Comparison of ENCODE assay signal across 16 cellular contexts in genomic region chr6:41602422-41602743, GRCh38. TPM values are rescaled to one million over a fixed set of nuclear protein-coding genes. Genes with fewer than 3 reads are reported as not detected.
A peak's percentile ranks its signal among the peaks of the same experiment; 100 is the strongest.
DNase-seq lines count a peak whose midpoint lies in the region; ATAC-seq, FAIRE-seq and TF ChIP-seq lines count a peak whose summit lies in the region.
"Had no signal": no experiment of that assay in that cellular context is flagged by ENCODE, and none has a peak within 500 bp of the region (broad histone marks: within the 10 kb centered on the region; RNA-seq: fewer than 3 reads in every experiment).

No MANE protein-coding gene starts in this region.

- H4K20me1 ChIP-seq in HepG2 (ENCODE audit: insufficient read depth, low read length) (peaks cover 3% of the 10 kb centered on the region; the same call in 1 of the 2 replicates), osteoblast (ENCODE audit: insufficient read depth, low read length) (no peaks in the 10 kb centered on the region)

- POLR2A ChIA-PET in HepG2 (lab: Yijun Ruan, JAX) = interaction anchor here (1.4 to 1.6 kb wide), 3 partner anchors 80 to 174 kb away, joined by 3 read pairs; no protein-coding TSS in a partner anchor
- POLR2A ChIA-PET in activated CD4-positive, alpha-beta T cell treated with anti-CD3 and anti-CD28 coated beads for 36 hours (lab: Charles Lee) = no interaction called here

- BruUV-seq in HepG2 (replicated peaks; lab: Mats Ljungman, UMichigan) = no TSS peak

- no peak for FAIRE-seq in HepG2 (lab: Jason Lieb, UNC)

- H3K4me3 ChIP-seq in HepG2 (replicated peaks in 1 of 3; ENCODE audit: insufficient read depth in 1 of 3, low read depth in 2 of 3, low read length in 3 of 3) (no peak overlapping the region), right lobe of liver (no peak overlapping the region), adipocyte (ENCODE audit: low read length) (no peak overlapping the region), osteoblast (ENCODE audit: insufficient read depth, low read length) (no peak overlapping the region)
- H3K4me3 ChIP-seq: right atrium auricular region, upper lobe of left lung had no signal

- H3K4me1 Mint-ChIP-seq in immature natural killer cell = peaks cover 6 to 10% of the 10 kb centered on the region in 2 donors
- H3K4me1 Mint-ChIP-seq in activated CD4-positive, alpha-beta T cell treated with anti-CD3 and anti-CD28 coated beads for 36 hours = peaks cover 3% of the 10 kb centered on the region

- no peak for ATAC-seq in HepG2
- no peak for ATAC-seq in right lobe of liver
- ATAC-seq in activated CD4-positive, alpha-beta T cell treated with anti-CD3 and anti-CD28 coated beads for 36 hours = no peak

- in situ Hi-C loops in HepG2 (cut with HindIII; ENCODE audit: extremely low pct_ligation_motif_present, low pct_unique_long_range_greater_than_20kb) = loop anchor here (5.0 kb wide), 1 partner anchor 80 kb away; no protein-coding TSS in a partner anchor

- H3K4me2 ChIP-seq in HepG2 (ENCODE audit: low read depth, low read length) = no peak overlapping the region
- peak overlapping the region; percentile 83 for H3K4me2 ChIP-seq in osteoblast (ENCODE audit: insufficient read depth, low read length)

- H3K36me3 ChIP-seq in HepG2 (replicated peaks in 1 of 2; ENCODE audit: control insufficient read depth in 1 of 2, insufficient read depth in 2 of 2, low read length in 2 of 2) = peaks cover 11 to 15% of the 10 kb centered on the region in 2 experiments; a peak in 4 of 5 replicates
- H3K36me3 ChIP-seq in right lobe of liver = peaks cover 0 to 8% (median 0%) of the 10 kb centered on the region in 4 donors
- no peaks in the 10 kb centered on the region for H3K36me3 ChIP-seq in adipocyte (ENCODE audit: control insufficient read depth, insufficient read depth, low read length, severe bottlenecking)
- H3K36me3 ChIP-seq in osteoblast (ENCODE audit: insufficient read depth, low read length) = no peaks in the 10 kb centered on the region

- peaks cover 6 to 13% (median 7%) of the 10 kb centered on the region in 3 donors for H3K27me3 Mint-ChIP-seq in immature natural killer cell (ENCODE audit: low read depth in 3 of 3)
- no peaks in the 10 kb centered on the region for H3K27me3 Mint-ChIP-seq in activated CD4-positive, alpha-beta T cell treated with anti-CD3 and anti-CD28 coated beads for 36 hours

- WGBS in HepG2 (ENCODE audit: low lambda C conversion rate) = 69% methylated on average over 4 of the region's 4 CpGs
- 33% methylated on average over 1 of the region's 4 CpGs for WGBS in right lobe of liver (ENCODE audit: insufficient coverage, low coverage, low lambda C conversion rate, missing lambda C conversion rate)

- DNase-seq in HepG2 (ENCODE audit: low spot score) (no peak), right lobe of liver (no peak), adipocyte (ENCODE audit: low read depth) (no peak), osteoblast (ENCODE audit: insufficient read length, low spot score, missing footprints) (no peak), NCI-H2029 (lab: John Stamatoyannopoulos, UW) (no peak), immature natural killer cell (no peak), AG20443 (ENCODE audit: low spot score) (no peak)
- DNase-seq in activated CD4-positive, alpha-beta T cell treated with anti-CD3 and anti-CD28 coated beads for 36 hours = no peak
- DNase-seq: activated gamma-delta T cell had no signal

- H3K9me3 ChIP-seq in HepG2 (ENCODE audit: low read length) = no peaks in the 10 kb centered on the region
- H3K9me3 ChIP-seq in right lobe of liver = no peaks in the 10 kb centered on the region
- no peaks in the 10 kb centered on the region for H3K9me3 ChIP-seq in adipocyte (ENCODE audit: control insufficient read depth, low read length)
- no peaks in the 10 kb centered on the region for H3K9me3 ChIP-seq in osteoblast (ENCODE audit: low read depth, low read length)
- H3K9me3 ChIP-seq: gastroesophageal sphincter, right atrium auricular region, upper lobe of left lung had no signal

- CTCF ChIA-PET in HepG2 (lab: Yijun Ruan, JAX; ENCODE audit: low intra/inter-chr PET ratio, low total read pairs) = interaction anchor here (1.9 to 6.3 kb wide), 4 partner anchors 80 to 233 kb away, joined by 6 to 113 read pairs (median 22); no protein-coding TSS in a partner anchor
- CTCF ChIA-PET in activated CD4-positive, alpha-beta T cell treated with anti-CD3 and anti-CD28 coated beads for 36 hours (lab: Charles Lee) = interaction anchor here (0.6 to 4.4 kb wide), 23 partner anchors 8 to 612 kb away, joined by 3 to 48 read pairs (median 4); no protein-coding TSS in a partner anchor

- H3K27ac ChIP-seq in HepG2 (ENCODE audit: extremely low read length, insufficient read depth, low read length) (no peak overlapping the region), right lobe of liver (no peak overlapping the region), osteoblast (ENCODE audit: low read depth, low read length) (no peak overlapping the region)
- H3K27ac ChIP-seq: HL-60, right atrium auricular region, upper lobe of left lung had no signal

- TF ChIP-seq POLR2A in HepG2 (IDR thresholded peaks at IDR 0.05; ENCODE audit: insufficient read depth in 1 of 2, low read depth in 2 of 2, low read length in 2 of 2) (no peak), right lobe of liver (IDR thresholded peaks at IDR 0.05) (no peak)

- H3K79me2 ChIP-seq in HepG2 (ENCODE audit: insufficient read depth, low read length) (no peaks in the 10 kb centered on the region), osteoblast (ENCODE audit: insufficient read depth, low read length) (no peaks in the 10 kb centered on the region)

- TF ChIP-seq EP300 in HepG2 (IDR thresholded peaks at IDR 0.05; ENCODE audit: low read depth in 2 of 2, low read length in 2 of 2) (no peak), HepG2 (CRISPR knock-in tag; IDR thresholded peaks at IDR 0.05; ENCODE audit: borderline replicate concordance) (no peak)

- TF ChIP-seq CTCF in HepG2 (CRISPR knock-in tag; IDR thresholded peaks at IDR 0.05) (no peak), right lobe of liver (IDR thresholded peaks at IDR 0.05) (no peak), osteoblast (IDR thresholded peaks at IDR 0.05; ENCODE audit: extremely low read depth, low read depth, low read length) (no peak)

- H2AFZ ChIP-seq in HepG2 (ENCODE audit: low read length) = no peak overlapping the region
- H2AFZ ChIP-seq in osteoblast (ENCODE audit: low read length) = peak overlapping the region; percentile 82

- peaks cover 0 to 3% (median 0%) of the 10 kb centered on the region in 3 donors for H3K36me3 Mint-ChIP-seq in immature natural killer cell
- no peaks in the 10 kb centered on the region for H3K36me3 Mint-ChIP-seq in activated CD4-positive, alpha-beta T cell treated with anti-CD3 and anti-CD28 coated beads for 36 hours (ENCODE audit: low read depth)
- H3K36me3 Mint-ChIP-seq: CD4-positive, CD25-positive, alpha-beta regulatory T cell had no signal

- H3K4me1 ChIP-seq in HepG2 (ENCODE audit: insufficient read depth, low read length) (peaks cover 7% of the 10 kb centered on the region), right lobe of liver (peaks cover 0 to 5% (median 0%) of the 10 kb centered on the region in 4 donors), adipocyte (ENCODE audit: control insufficient read depth, insufficient read depth, low read length) (peaks cover 19% of the 10 kb centered on the region), osteoblast (ENCODE audit: insufficient read depth, low read length) (peaks cover 6% of the 10 kb centered on the region)

- H3K9me3 Mint-ChIP-seq in immature natural killer cell = no peaks in the 10 kb centered on the region
- H3K9me3 Mint-ChIP-seq in activated CD4-positive, alpha-beta T cell treated with anti-CD3 and anti-CD28 coated beads for 36 hours (ENCODE audit: low read depth) = no peaks in the 10 kb centered on the region
- H3K9me3 Mint-ChIP-seq: mesothelial cell of epicardium; stimulated activated naive B cell treated with anti-CD40 and anti-IgM and Interleukin-4, amounts not matched to agents 10 μg/mL and 1 μg/mL and 100 μg/mL, for 72 hours had no signal

- intact Hi-C loops in HepG2 (cut with micrococcal nuclease; ENCODE audit: unreplicated experiment) = loop anchor here (5.0 kb wide), 1 partner anchor 175 kb away; the partner anchor contains the start of gene FRS3
- intact Hi-C loops in right lobe of liver (cut with DNase I) = loop anchor here in 1 of 2 donors (5.0 kb wide), 1 partner anchor 75 kb away; no protein-coding TSS in a partner anchor
- intact Hi-C loops in activated CD4-positive, alpha-beta T cell treated with anti-CD3 and anti-CD28 coated beads for 36 hours (cut with DNase I, micrococcal nuclease) = loop anchor here (2.0 to 5.0 kb wide), 3 partner anchors 175 to 564 kb away; partner anchors contain the start of gene FRS3 (in 1 of the 2)

- no peak for TF ChIP-seq RAD21 in HepG2 (CRISPR knock-in tag; IDR thresholded peaks at IDR 0.05)

- H3K4me3 Mint-ChIP-seq in immature natural killer cell = no peak overlapping the region
- H3K4me3 Mint-ChIP-seq in activated CD4-positive, alpha-beta T cell treated with anti-CD3 and anti-CD28 coated beads for 36 hours = no peak overlapping the region
- H3K4me3 Mint-ChIP-seq: CD4-positive, CD25-positive, alpha-beta regulatory T cell had no signal

- H3K9ac ChIP-seq in HepG2 (ENCODE audit: insufficient read depth, low read depth, low read length) (no peak overlapping the region), adipocyte (ENCODE audit: low read length) (peak overlapping the region; percentile 19)

- peaks cover 3 to 6% of the 10 kb centered on the region in 2 experiments; a peak in 4 of 5 replicates for H3K27me3 ChIP-seq in HepG2 (ENCODE audit: control insufficient read depth in 1 of 2, insufficient read depth in 2 of 2, low read length in 2 of 2)
- no peaks in the 10 kb centered on the region for H3K27me3 ChIP-seq in right lobe of liver
- H3K27me3 ChIP-seq in adipocyte (replicated peaks; ENCODE audit: control insufficient read depth, insufficient read depth, low read length) = peaks cover 7% of the 10 kb centered on the region
- H3K27me3 ChIP-seq in osteoblast (ENCODE audit: insufficient read depth, low read length) = no peaks in the 10 kb centered on the region
- H3K27me3 ChIP-seq: gastroesophageal sphincter, right atrium auricular region, upper lobe of left lung had no signal

- H3K27ac Mint-ChIP-seq in immature natural killer cell = no peak overlapping the region
- H3K27ac Mint-ChIP-seq in activated CD4-positive, alpha-beta T cell treated with anti-CD3 and anti-CD28 coated beads for 36 hours = no peak overlapping the region
- H3K27ac Mint-ChIP-seq: CD4-positive, CD25-positive, alpha-beta regulatory T cell; stimulated activated naive B cell treated with anti-CD40 and anti-IgM and Interleukin-4, amounts not matched to agents 10 μg/mL and 1 μg/mL and 100 μg/mL, for 72 hours had no signal

RNA-seq across cellular contexts. Expression of gene MDFI, which starts 35.9 kb away (rescaled TPM):
- not detected in 2 replicates for total RNA-seq in HepG2 (2016; rRNA removed; fragmentation: Illumina TruSeq; extraction: Trizol)
- not detected in 2 replicates for total RNA-seq in HepG2 (2016; cell fraction: cytosol; rRNA removed; fragmentation: Illumina TruSeq; extraction: Trizol; ENCODE audit: low read depth)
- not detected in 2 replicates for total RNA-seq in HepG2 (2016; cell fraction: insoluble cytoplasmic fraction; rRNA removed; fragmentation: Illumina TruSeq; extraction: Trizol)
- not detected in 2 replicates for total RNA-seq in HepG2 (2016; cell fraction: membrane; rRNA removed; fragmentation: Illumina TruSeq; extraction: Trizol)
- not detected in 2 replicates for total RNA-seq in HepG2 (2016; cell fraction: nucleus; rRNA removed; fragmentation: Illumina TruSeq; extraction: Trizol)
- polyA plus RNA-seq in HepG2 (2011; rRNA removed) = 0.28 and 0.30 TPM in 2 replicates
- polyA plus RNA-seq in HepG2 (2011; cell fraction: cytosol; rRNA removed) = 0.38 and 0.42 TPM in 2 replicates
- 0.23 and 0.29 TPM in 2 replicates for polyA plus RNA-seq in HepG2 (2011; cell fraction: nucleus; rRNA removed)
- polyA plus RNA-seq in HepG2 (2012) = 0.19 TPM in 1 of 2 replicates, not detected in the other
- 0.57 TPM in 1 of 2 replicates, not detected in the other for polyA plus RNA-seq in HepG2 (2016; cell fraction: cytosol; fragmentation: Illumina TruSeq; extraction: Trizol; ENCODE audit: low read depth)
- not detected in 2 replicates for polyA plus RNA-seq in HepG2 (2016; cell fraction: insoluble cytoplasmic fraction; fragmentation: Illumina TruSeq; extraction: Trizol; ENCODE audit: low read depth)
- not detected in 2 replicates for polyA plus RNA-seq in HepG2 (2016; cell fraction: membrane; fragmentation: Illumina TruSeq; extraction: Trizol; ENCODE audit: low read depth)
- not detected in 2 replicates for polyA plus RNA-seq in HepG2 (2016; cell fraction: nucleus; fragmentation: Illumina TruSeq; extraction: Trizol; ENCODE audit: insufficient read depth, low read depth)
- polyA minus RNA-seq in HepG2 (2011; rRNA and poly(A)+ RNA removed; ENCODE audit: low replicate concordance) = 0.18 TPM in 1 of 2 replicates, not detected in the other
- polyA minus RNA-seq in HepG2 (2011; cell fraction: cytosol; rRNA and poly(A)+ RNA removed) = not detected in 2 replicates
- not detected in 2 replicates for polyA minus RNA-seq in HepG2 (2011; cell fraction: nucleus; rRNA and poly(A)+ RNA removed)
- 1 to 10 TPM in 2 of 6 experiments, under 1 TPM in 1, not detected in 3; 0.29 to 2.4 (median 1.1) TPM for total RNA-seq in right lobe of liver
- 0.72 and 5.3 TPM in 2 replicates for total RNA-seq in osteoblast
- polyA plus RNA-seq in immature natural killer cell = not detected
- not detected for total RNA-seq in activated CD4-positive, alpha-beta T cell treated with anti-CD3 and anti-CD28 coated beads for 36 hours
- total RNA-seq: CD4-positive, CD25-positive, alpha-beta regulatory T cell had no signal
- polyA plus RNA-seq: CD4-positive, CD25-positive, alpha-beta regulatory T cell had no signal

RNA-seq across cellular contexts. Expression of gene FOXP4, which starts 56.2 kb away (rescaled TPM):
- 11.0 TPM in 2 replicates for total RNA-seq in HepG2 (2016; rRNA removed; fragmentation: Illumina TruSeq; extraction: Trizol)
- total RNA-seq in HepG2 (2016; cell fraction: cytosol; rRNA removed; fragmentation: Illumina TruSeq; extraction: Trizol; ENCODE audit: low read depth) = 2.8 and 3.0 TPM in 2 replicates
- total RNA-seq in HepG2 (2016; cell fraction: insoluble cytoplasmic fraction; rRNA removed; fragmentation: Illumina TruSeq; extraction: Trizol) = 9.5 and 11.3 TPM in 2 replicates
- 15.4 and 15.8 TPM in 2 replicates for total RNA-seq in HepG2 (2016; cell fraction: membrane; rRNA removed; fragmentation: Illumina TruSeq; extraction: Trizol)
- total RNA-seq in HepG2 (2016; cell fraction: nucleus; rRNA removed; fragmentation: Illumina TruSeq; extraction: Trizol) = 14.9 TPM in 2 replicates
- 12.4 and 15.9 TPM in 2 replicates for polyA plus RNA-seq in HepG2 (2011; rRNA removed)
- polyA plus RNA-seq in HepG2 (2011; cell fraction: cytosol; rRNA removed) = 6.6 and 10.1 TPM in 2 replicates
- polyA plus RNA-seq in HepG2 (2011; cell fraction: nucleus; rRNA removed) = 47.8 and 59.4 TPM in 2 replicates
- 53.6 and 69.1 TPM in 2 replicates for polyA plus RNA-seq in HepG2 (2012)
- 10.9 and 11.7 TPM in 2 replicates for polyA plus RNA-seq in HepG2 (2016; cell fraction: cytosol; fragmentation: Illumina TruSeq; extraction: Trizol; ENCODE audit: low read depth)
- 37.6 and 56.8 TPM in 2 replicates for polyA plus RNA-seq in HepG2 (2016; cell fraction: insoluble cytoplasmic fraction; fragmentation: Illumina TruSeq; extraction: Trizol; ENCODE audit: low read depth)
- 44.1 and 44.7 TPM in 2 replicates for polyA plus RNA-seq in HepG2 (2016; cell fraction: membrane; fragmentation: Illumina TruSeq; extraction: Trizol; ENCODE audit: low read depth)
- polyA plus RNA-seq in HepG2 (2016; cell fraction: nucleus; fragmentation: Illumina TruSeq; extraction: Trizol; ENCODE audit: insufficient read depth, low read depth) = 75.1 and 80.7 TPM in 2 replicates
- 3.3 and 26.4 TPM in 2 replicates for polyA minus RNA-seq in HepG2 (2011; rRNA and poly(A)+ RNA removed; ENCODE audit: low replicate concordance)
- 29.5 and 30.0 TPM in 2 replicates for polyA minus RNA-seq in HepG2 (2011; cell fraction: cytosol; rRNA and poly(A)+ RNA removed)
- 15.2 and 15.5 TPM in 2 replicates for polyA minus RNA-seq in HepG2 (2011; cell fraction: nucleus; rRNA and poly(A)+ RNA removed)
- 10 to 100 TPM; 12.6 to 19.2 (median 14.9) TPM for total RNA-seq in right lobe of liver
- total RNA-seq in osteoblast = 2.9 and 3.3 TPM in 2 replicates
- polyA plus RNA-seq in immature natural killer cell = under 1 TPM; 0.10 to 0.73 (median 0.68) TPM
- 10 to 100 TPM; 11.1 to 13.8 TPM for total RNA-seq in activated CD4-positive, alpha-beta T cell treated with anti-CD3 and anti-CD28 coated beads for 36 hours
